ENCODE assay signal across 7 cellular contexts in the genomic region with DNA sequence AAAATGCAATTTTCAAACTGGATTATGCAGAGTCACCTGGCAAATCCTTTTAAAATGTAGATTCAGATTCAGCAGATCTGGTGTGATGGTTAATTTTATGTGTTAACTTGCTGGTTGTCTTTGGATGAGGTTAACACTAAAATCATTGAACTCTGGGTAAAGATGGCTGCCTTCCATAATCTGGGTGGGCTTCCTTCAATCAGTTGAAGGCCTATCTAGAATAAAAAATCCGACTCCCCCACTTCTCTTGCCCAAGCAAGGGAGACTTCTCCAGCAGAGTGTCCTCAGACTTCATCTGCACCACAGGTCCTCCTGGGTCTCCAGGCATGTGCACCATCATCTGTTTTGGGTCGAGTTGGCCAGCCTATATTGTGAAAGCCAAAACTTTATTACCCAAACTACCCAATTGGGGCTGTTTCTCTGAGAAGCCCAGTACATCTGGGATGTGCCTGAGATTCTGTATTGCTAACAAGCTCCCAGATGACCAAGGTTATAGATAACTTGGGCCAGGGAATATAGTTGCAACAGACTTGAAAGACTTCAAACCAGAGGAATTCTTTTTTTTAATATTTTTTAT. TPM values are rescaled to one million over a fixed set of nuclear protein-coding genes. Genes with fewer than 3 reads are reported as not detected.
DNase-seq lines count a peak whose midpoint lies in the region; ATAC-seq and TF ChIP-seq lines count a peak whose summit lies in the region.

No MANE protein-coding gene starts in this region.

- peak overlapping the region; percentile 93; the same call in 1 of the 2 replicates for H3K27ac ChIP-seq in HCT116 (ENCODE audit: low read depth, low read length)
- peak overlapping the region in 3 of 4 donors; percentile 95 to 99 (median 97) for H3K27ac ChIP-seq in Peyer's patch
- H3K27ac ChIP-seq in fibroblast of lung (ENCODE audit: insufficient read depth, low read length), result peak overlapping the region; percentile 66
- peak overlapping the region in 11 of 21 experiments; percentile 12 to 98 (median 95) for H3K27ac ChIP-seq in skin epidermis

- peaks cover 39 to 62% of the 10 kb centered on the region in 2 experiments for H3K4me1 ChIP-seq in HCT116 (ENCODE audit: control insufficient read depth in 1 of 2, insufficient read depth in 2 of 2, low read length in 2 of 2)
- H3K4me1 ChIP-seq in Peyer's patch, result peaks cover 0 to 6% (median 2%) of the 10 kb centered on the region in 4 donors
- no peaks in the 10 kb centered on the region for H3K4me1 ChIP-seq in fibroblast of lung (ENCODE audit: control insufficient read depth, extremely low read depth, insufficient read depth, low read length)

- ATAC-seq in HCT116, result no peak
- no peak for ATAC-seq in activated CD4-positive, CD25-positive, alpha-beta regulatory T cell treated with anti-CD3 and anti-CD28 coated beads, Interleukin-2, amount 50 U/mL, for 24 hours

- peaks cover 32% of the 10 kb centered on the region for H3K79me2 ChIP-seq in HCT116 (ENCODE audit: insufficient read depth, low read length)
- H3K79me2 ChIP-seq in fibroblast of lung (ENCODE audit: control insufficient read depth, insufficient read depth, low read length), result peaks cover 7% of the 10 kb centered on the region

- DNase-seq in HCT116 (ENCODE audit: low read depth, low spot score) (no peak), Peyer's patch (no peak), fibroblast of lung (ENCODE audit: low read depth in 2 of 2) (no peak), NCI-H748 treated with DMSO at 0.1 percent for 48 hours (lab: John Stamatoyannopoulos, UW) (no peak), HCEC 1CT (no peak)

- H3K36me3 ChIP-seq in HCT116 (ENCODE audit: control insufficient read depth in 1 of 2, insufficient read depth in 2 of 2, low read length in 2 of 2), result no peaks in the 10 kb centered on the region
- H3K36me3 ChIP-seq in Peyer's patch, result no peaks in the 10 kb centered on the region
- H3K36me3 ChIP-seq in fibroblast of lung (ENCODE audit: control insufficient read depth, insufficient read depth, low read length), result no peaks in the 10 kb centered on the region

- TF ChIP-seq POLR2A in HCT116 (IDR thresholded peaks at IDR 0.05; ENCODE audit: borderline replicate concordance, extremely low read depth, insufficient read depth, insufficient read length) (no peak), Peyer's patch (IDR thresholded peaks at IDR 0.05) (no peak)

- intact Hi-C loops in HCT116 (cut with micrococcal nuclease), result loop anchor here (2.0 to 10.0 kb wide), 3 partner anchors 57 to 371 kb away; no protein-coding TSS in a partner anchor

- H3K9me2 ChIP-seq in HCT116 (ENCODE audit: insufficient read depth), result no peaks in the 10 kb centered on the region

- no peak for TF ChIP-seq RAD21 in HCT116 (IDR thresholded peaks at IDR 0.05; ENCODE audit: low read depth)

- H2AFZ ChIP-seq in HCT116 (ENCODE audit: low read depth, low read length, poor library complexity, severe bottlenecking), result no peak overlapping the region
- H2AFZ ChIP-seq in fibroblast of lung (ENCODE audit: low read length), result no peak overlapping the region

- RAD21 ChIA-PET in HCT116 (lab: Charles Lee; ENCODE audit: low non-redundant PET in 1 of 2, low total read pairs in 2 of 2, uncharacterized antibody in 2 of 2, unreplicated experiment in 2 of 2), result no interaction called here

- H3K4me3 ChIP-seq in HCT116 (replicated peaks in 1 of 2; ENCODE audit: low read depth in 1 of 2, low read length in 2 of 2) (peak overlapping the region; percentile 68 to 76), Peyer's patch (peak overlapping the region in 2 of 4 donors; percentile 83 to 93), fibroblast of lung (replicated peaks in 1 of 4; ENCODE audit: control extremely low read depth in 1 of 4, insufficient read depth in 1 of 4, low read depth in 3 of 4, low read length in 4 of 4) (no peak overlapping the region), skin epidermis (no peak overlapping the region)

- POLR2A ChIA-PET in HCT116 (lab: Charles Lee), result interaction anchor here (3.1 kb wide), 1 partner anchor 142 kb away, joined by 23 read pairs; no protein-coding TSS in a partner anchor

- H3K4me2 ChIP-seq in HCT116 (ENCODE audit: low read length) (peak overlapping the region; percentile 90), fibroblast of lung (ENCODE audit: extremely low read depth, insufficient read depth, low read length) (peak overlapping the region; percentile 71)

- H4K20me1 ChIP-seq in HCT116 (ENCODE audit: insufficient read depth) (no peaks in the 10 kb centered on the region), fibroblast of lung (ENCODE audit: control insufficient read depth, extremely low read depth, insufficient read depth, low read length) (no peaks in the 10 kb centered on the region)

- H3K9ac ChIP-seq in HCT116 (ENCODE audit: low read length), result peak overlapping the region; percentile 82
- no peak overlapping the region for H3K9ac ChIP-seq in fibroblast of lung (ENCODE audit: insufficient read depth, low read length)

- H3K27me3 ChIP-seq in HCT116 (ENCODE audit: insufficient read depth, low read length) (no peaks in the 10 kb centered on the region), Peyer's patch (no peaks in the 10 kb centered on the region), fibroblast of lung (ENCODE audit: control insufficient read depth, insufficient read depth, low read length) (no peaks in the 10 kb centered on the region)

- no peak for TF ChIP-seq CTCF in HCT116 (IDR thresholded peaks at IDR 0.05 in 2 of 3, conservative IDR thresholded peaks at IDR 0.05 in 1 of 3; ENCODE audit: borderline replicate concordance in 1 of 3, insufficient read depth in 1 of 3, low read depth in 2 of 3, low read length in 2 of 3)
- no peak for TF ChIP-seq CTCF in Peyer's patch (IDR thresholded peaks at IDR 0.05)
- no peak for TF ChIP-seq CTCF in fibroblast of lung (conservative IDR thresholded peaks at IDR 0.05 in 1 of 2, IDR thresholded peaks at IDR 0.05 in 1 of 2; ENCODE audit: low read depth in 1 of 2, low read length in 2 of 2)

- CTCF ChIA-PET in HCT116 (lab: Charles Lee), result no interaction called here

- H3K9me3 ChIP-seq in HCT116 (ENCODE audit: control insufficient read depth in 1 of 2, insufficient read depth in 1 of 2, low read depth in 1 of 2, low read length in 2 of 2) (no peaks in the 10 kb centered on the region), Peyer's patch (peaks cover 0 to 5% (median 0%) of the 10 kb centered on the region in 4 donors), fibroblast of lung (ENCODE audit: control insufficient read depth, insufficient read depth, low read depth, low read length) (no peaks in the 10 kb centered on the region)

- no TSS peak for BruUV-seq in HCT116 (replicated peaks; lab: Mats Ljungman, UMichigan)

TF ChIP-seq in HCT116, 20 proteins besides CTCF, POLR2A, EP300 and RAD21 (continues in another document):
- TF ChIP-seq, protein P1, sequence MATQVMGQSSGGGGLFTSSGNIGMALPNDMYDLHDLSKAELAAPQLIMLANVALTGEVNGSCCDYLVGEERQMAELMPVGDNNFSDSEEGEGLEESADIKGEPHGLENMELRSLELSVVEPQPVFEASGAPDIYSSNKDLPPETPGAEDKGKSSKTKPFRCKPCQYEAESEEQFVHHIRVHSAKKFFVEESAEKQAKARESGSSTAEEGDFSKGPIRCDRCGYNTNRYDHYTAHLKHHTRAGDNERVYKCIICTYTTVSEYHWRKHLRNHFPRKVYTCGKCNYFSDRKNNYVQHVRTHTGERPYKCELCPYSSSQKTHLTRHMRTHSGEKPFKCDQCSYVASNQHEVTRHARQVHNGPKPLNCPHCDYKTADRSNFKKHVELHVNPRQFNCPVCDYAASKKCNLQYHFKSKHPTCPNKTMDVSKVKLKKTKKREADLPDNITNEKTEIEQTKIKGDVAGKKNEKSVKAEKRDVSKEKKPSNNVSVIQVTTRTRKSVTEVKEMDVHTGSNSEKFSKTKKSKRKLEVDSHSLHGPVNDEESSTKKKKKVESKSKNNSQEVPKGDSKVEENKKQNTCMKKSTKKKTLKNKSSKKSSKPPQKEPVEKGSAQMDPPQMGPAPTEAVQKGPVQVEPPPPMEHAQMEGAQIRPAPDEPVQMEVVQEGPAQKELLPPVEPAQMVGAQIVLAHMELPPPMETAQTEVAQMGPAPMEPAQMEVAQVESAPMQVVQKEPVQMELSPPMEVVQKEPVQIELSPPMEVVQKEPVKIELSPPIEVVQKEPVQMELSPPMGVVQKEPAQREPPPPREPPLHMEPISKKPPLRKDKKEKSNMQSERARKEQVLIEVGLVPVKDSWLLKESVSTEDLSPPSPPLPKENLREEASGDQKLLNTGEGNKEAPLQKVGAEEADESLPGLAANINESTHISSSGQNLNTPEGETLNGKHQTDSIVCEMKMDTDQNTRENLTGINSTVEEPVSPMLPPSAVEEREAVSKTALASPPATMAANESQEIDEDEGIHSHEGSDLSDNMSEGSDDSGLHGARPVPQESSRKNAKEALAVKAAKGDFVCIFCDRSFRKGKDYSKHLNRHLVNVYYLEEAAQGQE (IDR thresholded peaks at IDR 0.05; ENCODE audit: low read depth), result no peak
- TF ChIP-seq ZFX (IDR thresholded peaks at IDR 0.05), result no peak
- TF ChIP-seq EGR1 (IDR thresholded peaks at IDR 0.05; ENCODE audit: low read depth), result no peak
- TF ChIP-seq, protein P2, sequence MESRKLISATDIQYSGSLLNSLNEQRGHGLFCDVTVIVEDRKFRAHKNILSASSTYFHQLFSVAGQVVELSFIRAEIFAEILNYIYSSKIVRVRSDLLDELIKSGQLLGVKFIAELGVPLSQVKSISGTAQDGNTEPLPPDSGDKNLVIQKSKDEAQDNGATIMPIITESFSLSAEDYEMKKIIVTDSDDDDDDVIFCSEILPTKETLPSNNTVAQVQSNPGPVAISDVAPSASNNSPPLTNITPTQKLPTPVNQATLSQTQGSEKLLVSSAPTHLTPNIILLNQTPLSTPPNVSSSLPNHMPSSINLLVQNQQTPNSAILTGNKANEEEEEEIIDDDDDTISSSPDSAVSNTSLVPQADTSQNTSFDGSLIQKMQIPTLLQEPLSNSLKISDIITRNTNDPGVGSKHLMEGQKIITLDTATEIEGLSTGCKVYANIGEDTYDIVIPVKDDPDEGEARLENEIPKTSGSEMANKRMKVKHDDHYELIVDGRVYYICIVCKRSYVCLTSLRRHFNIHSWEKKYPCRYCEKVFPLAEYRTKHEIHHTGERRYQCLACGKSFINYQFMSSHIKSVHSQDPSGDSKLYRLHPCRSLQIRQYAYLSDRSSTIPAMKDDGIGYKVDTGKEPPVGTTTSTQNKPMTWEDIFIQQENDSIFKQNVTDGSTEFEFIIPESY (IDR thresholded peaks at IDR 0.05; ENCODE audit: extremely low read depth, insufficient replicate concordance, low read length), result no peak

RNA-seq across cellular contexts. Expression of gene SLC17A5, which starts 1.6 kb away (rescaled TPM):
- 17.0 TPM for total RNA-seq in HCT116 (2021; ENCODE audit: unreplicated experiment)
- polyA plus RNA-seq in HCT116 (2012), result 8.7 and 9.6 TPM in 2 replicates
- total RNA-seq in Peyer's patch, result 10 to 100 TPM in 3 of 4 donors, 1 to 10 TPM in 1; 6.6 to 49.7 (median 26.3) TPM
- 21.6 and 39.3 TPM in 2 replicates for total RNA-seq in fibroblast of lung
- polyA plus RNA-seq in fibroblast of lung, result 34.1 and 56.8 TPM in 2 replicates
- 19.1 and 29.1 TPM in 2 replicates for polyA plus RNA-seq in fibroblast of lung (2012)
- 13.7 and 21.5 TPM in 2 replicates for polyA minus RNA-seq in fibroblast of lung (ENCODE audit: low replicate concordance)

RNA-seq across cellular contexts. Expression of gene CD109, which starts 40.6 kb away (rescaled TPM):
- total RNA-seq in HCT116 (2021; ENCODE audit: unreplicated experiment), result 42.1 TPM
- polyA plus RNA-seq in HCT116 (2012), result 7.5 and 10.2 TPM in 2 replicates
- 1 to 10 TPM; 1.4 to 3.2 (median 2.2) TPM for total RNA-seq in Peyer's patch
- 12.8 and 51.2 TPM in 2 replicates for total RNA-seq in fibroblast of lung
- 48.4 and 52.6 TPM in 2 replicates for polyA plus RNA-seq in fibroblast of lung
- polyA plus RNA-seq in fibroblast of lung (2012), result 26.6 and 27.1 TPM in 2 replicates
- 7.4 and 9.3 TPM in 2 replicates for polyA minus RNA-seq in fibroblast of lung (ENCODE audit: low replicate concordance)

Comparison
In these comparisons a context has a peak if more than half of its experiments do, and no peak if none do; other contexts are left out.
1. H3K4me3 ChIP-seq: peak in HCT116 (2 of 2); none in fibroblast of lung (0 of 4) and skin epidermis (0 of 7).
2. Peak in every context shown above with its lines, with median percentiles within 50 percentile points of each other: H3K27ac ChIP-seq.